In the genomic region with DNA sequence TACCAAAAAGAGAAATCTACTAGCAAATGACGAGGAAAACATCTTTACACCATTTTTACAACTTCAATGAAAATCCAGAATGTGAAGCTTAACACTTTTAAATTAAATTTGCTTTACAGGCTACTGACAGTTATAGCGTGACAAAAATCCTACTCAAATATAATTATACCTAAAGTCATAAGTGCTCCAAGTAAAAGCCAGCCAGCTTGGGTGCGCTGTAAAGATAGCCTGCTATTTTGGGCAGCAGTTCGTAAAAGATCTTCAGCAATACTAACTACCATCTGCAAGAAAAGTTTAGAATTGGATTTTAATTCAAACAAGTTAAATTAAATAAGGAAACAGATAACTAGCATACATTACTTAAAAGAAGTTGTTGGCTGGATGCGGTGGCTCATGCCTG, we compare ENCODE assay signal across 27 cellular contexts.
"Had no signal": no experiment of that assay in that cellular context is flagged by ENCODE, and none has a peak within 500 bp of the region (broad histone marks: within the 10 kb centered on the region; RNA-seq: fewer than 3 reads in every experiment).

No MANE protein-coding gene starts in this region.

- H3K27ac ChIP-seq: neural progenitor cell, ovary, parathyroid adenoma, psoas muscle, right lobe of liver, sigmoid colon, suprapubic skin, testis, tibial artery, transverse colon, upper lobe of right lung, uterus had no signal

- H3K4me1 ChIP-seq: neural progenitor cell, parathyroid adenoma, psoas muscle, right lobe of liver, sigmoid colon, suprapubic skin, testis, tibial artery, transverse colon, upper lobe of right lung, uterus had no signal

- H3K36me3 ChIP-seq: ovary, uterus had no signal

- ATAC-seq: naive thymus-derived CD4-positive, alpha-beta T cell; natural killer cell; psoas muscle; right lobe of liver; stimulated activated memory B cell treated with anti-CD40 and anti-IgM and Interleukin-4, amounts not matched to agents 10 μg/mL and 1 μg/mL and 100 μg/mL, for 72 hours; stimulated activated naive CD8-positive, alpha-beta T cell treated with anti-CD3 and anti-CD28 coated beads, Interleukin-15, amount 100 ng/mL, for 72 hours; stimulated activated naive CD8-positive, alpha-beta T cell treated with anti-CD3 and anti-CD28 coated beads, Interleukin-15, Interleukin-2, amounts not matched to agents 100 U/mL and 50 U/mL, for 24 hours; upper lobe of right lung had no signal

- H3K4me3 ChIP-seq: neural progenitor cell, ovary, psoas muscle, right lobe of liver, sigmoid colon, suprapubic skin, testis, tibial artery, transverse colon, upper lobe of right lung, uterus had no signal

- DNase-seq: naive thymus-derived CD4-positive, alpha-beta T cell; natural killer cell; occipital lobe; ovary; posterior cingulate gyrus; psoas muscle; right lobe of liver; sigmoid colon; small intestine; stimulated activated CD4-positive, alpha-beta T cell treated with anti-CD3 and anti-CD28 coated beads, Interleukin-15, amount 100 ng/mL, for 24 hours; stimulated activated CD4-positive, alpha-beta T cell treated with anti-CD3 and anti-CD28 coated beads, Interleukin-2, amount 100 ng/mL, for 24 hours; stimulated activated CD4-positive, alpha-beta T cell treated with anti-CD3 and anti-CD28 coated beads, Interleukin-4, amount 100 ng/mL, for 1 hour; stimulated activated CD4-positive, alpha-beta T cell treated with anti-CD3 and anti-CD28 coated beads, Interleukin-4, amount 100 ng/mL, for 4 hours; stimulated activated CD8-positive, alpha-beta memory T cell treated with anti-CD3 and anti-CD28 coated beads, Interleukin-4, amount 100 ng/mL, for 48 hours; stimulated activated naive CD4-positive, alpha-beta T cell; stimulated activated naive CD8-positive, alpha-beta T cell treated with anti-CD3 and anti-CD28 coated beads, Interleukin-15, amount 100 ng/mL, for 72 hours; stimulated activated naive CD8-positive, alpha-beta T cell treated with anti-CD3 and anti-CD28 coated beads, Interleukin-15, Interleukin-2, amounts not matched to agents 100 U/mL and 50 U/mL, for 24 hours; substantia nigra; testis; tibial artery; transverse colon; upper lobe of right lung; uterus had no signal

- H3K9me3 ChIP-seq: ovary, psoas muscle, right lobe of liver, sigmoid colon, suprapubic skin, testis, tibial artery, transverse colon, upper lobe of right lung, uterus had no signal

- H3K27me3 ChIP-seq: neural progenitor cell, ovary, right lobe of liver, sigmoid colon, suprapubic skin, testis, tibial artery, transverse colon, upper lobe of right lung, uterus had no signal
